In the genomic region with DNA sequence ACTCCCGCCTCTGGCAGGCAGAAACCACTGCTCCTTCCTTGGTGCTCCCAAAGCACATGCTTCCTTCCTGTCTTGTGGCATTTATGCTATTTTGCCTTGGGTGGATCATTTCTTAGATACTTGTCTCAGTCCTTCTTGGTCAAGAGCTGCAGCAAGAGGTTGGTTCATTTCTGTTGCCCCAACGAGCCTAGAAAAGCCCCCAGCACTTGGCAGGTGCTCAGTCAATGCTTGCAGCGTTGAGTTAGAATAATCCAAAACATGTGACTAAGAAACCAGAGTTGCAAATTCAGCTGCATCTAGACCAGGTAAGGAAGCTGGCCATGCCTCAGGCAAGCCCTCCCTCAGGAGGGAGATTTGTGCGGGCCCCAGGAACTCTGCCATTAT, we compare ENCODE assay signal across 20 cellular contexts. TPM values are rescaled to one million over a fixed set of nuclear protein-coding genes. Genes with fewer than 3 reads are reported as not detected.
DNase-seq lines count a peak whose midpoint lies in the region; FAIRE-seq and TF ChIP-seq lines count a peak whose summit lies in the region.
"Had no signal": no experiment of that assay in that cellular context is flagged by ENCODE, and none has a peak within 500 bp of the region (broad histone marks: within the 10 kb centered on the region; RNA-seq: fewer than 3 reads in every experiment).

No MANE protein-coding gene starts in this region.

- no peak for TF ChIP-seq CTCF in lower leg skin (IDR thresholded peaks at IDR 0.05)
- TF ChIP-seq CTCF in prostate gland (IDR thresholded peaks at IDR 0.05): no peak

- no peak for FAIRE-seq in GM19239 (lab: Jason Lieb, UNC)
- FAIRE-seq: GM12891 had no signal

- no peaks in the 10 kb centered on the region for H3K4me1 Mint-ChIP-seq in activated naive CD4-positive, alpha-beta T cell treated with anti-CD3 and anti-CD28 coated beads, Interleukin-2, amount 50 U/mL, for 24 hours
- H3K4me1 Mint-ChIP-seq in activated naive CD4-positive, alpha-beta T cell treated with anti-CD3 and anti-CD28 coated beads, Interleukin-2, amount 10 ng/mL, durations not matched to agents 7 days and 5 days: peaks cover 3% of the 10 kb centered on the region
- H3K4me1 Mint-ChIP-seq in IgD-negative memory B cell: peaks cover 3 to 10% (median 3%) of the 10 kb centered on the region in 3 donors

- H3K27me3 ChIP-seq in prostate gland (replicated peaks; ENCODE audit: insufficient read depth): no peaks in the 10 kb centered on the region

- H3K4me1 ChIP-seq in prostate gland (replicated peaks): peaks cover 7% of the 10 kb centered on the region

- intact Hi-C loops in lower leg skin (cut with DNase I; ENCODE audit: low total_unique reads) (no loop called here), prostate gland (cut with DNase I) (no loop called here)

- peak overlapping the region; percentile 38 for H3K27ac Mint-ChIP-seq in activated naive CD4-positive, alpha-beta T cell treated with anti-CD3 and anti-CD28 coated beads, Interleukin-2, amount 50 U/mL, for 24 hours
- no peak overlapping the region for H3K27ac Mint-ChIP-seq in activated naive CD4-positive, alpha-beta T cell treated with anti-CD3 and anti-CD28 coated beads, Interleukin-2, amount 10 ng/mL, durations not matched to agents 7 days and 5 days
- H3K27ac Mint-ChIP-seq in IgD-negative memory B cell: peak overlapping the region in 2 of 3 donors; percentile 47 to 59

- no peaks in the 10 kb centered on the region for H3K9me3 ChIP-seq in prostate gland

- no peaks in the 10 kb centered on the region for H3K27me3 Mint-ChIP-seq in activated naive CD4-positive, alpha-beta T cell treated with anti-CD3 and anti-CD28 coated beads, Interleukin-2, amount 50 U/mL, for 24 hours
- peaks cover 46% of the 10 kb centered on the region for H3K27me3 Mint-ChIP-seq in activated naive CD4-positive, alpha-beta T cell treated with anti-CD3 and anti-CD28 coated beads, Interleukin-2, amount 10 ng/mL, durations not matched to agents 7 days and 5 days
- no peaks in the 10 kb centered on the region for H3K27me3 Mint-ChIP-seq in IgD-negative memory B cell

- H3K27ac ChIP-seq in prostate gland: peak overlapping the region; percentile 13 to 65
- H3K27ac ChIP-seq: GM23248, RWPE1, SK-N-MC had no signal

- peaks cover 2% of the 10 kb centered on the region for H3K36me3 Mint-ChIP-seq in activated naive CD4-positive, alpha-beta T cell treated with anti-CD3 and anti-CD28 coated beads, Interleukin-2, amount 50 U/mL, for 24 hours
- H3K36me3 Mint-ChIP-seq in activated naive CD4-positive, alpha-beta T cell treated with anti-CD3 and anti-CD28 coated beads, Interleukin-2, amount 10 ng/mL, durations not matched to agents 7 days and 5 days: peaks cover 3% of the 10 kb centered on the region
- peaks cover 6% of the 10 kb centered on the region for H3K36me3 Mint-ChIP-seq in IgD-negative memory B cell

- CTCF ChIA-PET in activated naive CD4-positive, alpha-beta T cell treated with anti-CD3 and anti-CD28 coated beads, Interleukin-2, amount 10 ng/mL, durations not matched to agents 7 days and 5 days (lab: Charles Lee): interaction anchor here (1.3 kb wide), 1 partner anchor 28 kb away, joined by 3 read pairs; no protein-coding TSS in a partner anchor

- no peak for TF ChIP-seq POLR2A in lower leg skin (IDR thresholded peaks at IDR 0.05)
- TF ChIP-seq POLR2A in prostate gland (IDR thresholded peaks at IDR 0.05): no peak

- DNase-seq in activated naive CD4-positive, alpha-beta T cell treated with anti-CD3 and anti-CD28 coated beads, Interleukin-2, amount 10 ng/mL, durations not matched to agents 7 days and 5 days: no peak
- DNase-seq in lower leg skin (ENCODE audit: low spot score in 2 of 2): peak; percentile 3 to 32
- DNase-seq in prostate gland (ENCODE audit: low spot score): no peak
- no peak for DNase-seq in GM19239 (ENCODE audit: insufficient read length, low spot score)
- no peak for DNase-seq in D341Med (ENCODE audit: low spot score)
- DNase-seq in NCI-H748 (lab: John Stamatoyannopoulos, UW; ENCODE audit: unreplicated experiment): no peak
- DNase-seq: CD4-positive, CD25-positive, alpha-beta regulatory T cell; GM23248; HCEC 1CT; KG1; NCI-H1436 treated with DMSO at 0.1 percent for 48 hours; NCI-H1930; NCI-H2227 treated with DMSO at 0.1 percent for 48 hours; NCI-H510A; NCI-H748 treated with DMSO at 0.1 percent for 48 hours had no signal

- no peak overlapping the region for H3K4me3 Mint-ChIP-seq in activated naive CD4-positive, alpha-beta T cell treated with anti-CD3 and anti-CD28 coated beads, Interleukin-2, amount 50 U/mL, for 24 hours
- H3K4me3 Mint-ChIP-seq in activated naive CD4-positive, alpha-beta T cell treated with anti-CD3 and anti-CD28 coated beads, Interleukin-2, amount 10 ng/mL, durations not matched to agents 7 days and 5 days: no peak overlapping the region
- no peak overlapping the region for H3K4me3 Mint-ChIP-seq in IgD-negative memory B cell
- H3K4me3 Mint-ChIP-seq: CD4-positive, CD25-positive, alpha-beta regulatory T cell had no signal

- H3K9me3 Mint-ChIP-seq in activated naive CD4-positive, alpha-beta T cell treated with anti-CD3 and anti-CD28 coated beads, Interleukin-2, amount 50 U/mL, for 24 hours: peaks cover 8% of the 10 kb centered on the region
- H3K9me3 Mint-ChIP-seq in activated naive CD4-positive, alpha-beta T cell treated with anti-CD3 and anti-CD28 coated beads, Interleukin-2, amount 10 ng/mL, durations not matched to agents 7 days and 5 days: peaks cover 10% of the 10 kb centered on the region
- H3K9me3 Mint-ChIP-seq in IgD-negative memory B cell: peaks cover 0 to 8% (median 2%) of the 10 kb centered on the region in 3 donors

- H3K4me3 ChIP-seq in lower leg skin (ENCODE audit: low read depth, poor library complexity, severe bottlenecking) (no peak overlapping the region), prostate gland (no peak overlapping the region)
- H3K4me3 ChIP-seq: GM23248, SK-N-MC had no signal

- no peaks in the 10 kb centered on the region for H3K36me3 ChIP-seq in prostate gland

- 75 to 81% methylated on average over 4 of the region's 4 CpGs for WGBS in lower leg skin, 2 donors
- WGBS in prostate gland: 61% methylated on average over 4 of the region's 4 CpGs

RNA-seq across cellular contexts. Expression of gene TENT5C, which starts 42.4 kb away (rescaled TPM):
- polyA plus RNA-seq in IgD-negative memory B cell: 33.4 TPM
- total RNA-seq in lower leg skin (1 to 10 TPM; 1.9 to 4.3 (median 2.8) TPM), prostate gland (10 to 100 TPM; 23.1 to 28.7 TPM)
- total RNA-seq: GM23248 had no signal

Comparison
In these comparisons a context has a peak if more than half of its experiments do, and no peak if none do; other contexts are left out.
1. DNase-seq: peak in lower leg skin (2 of 2); none in activated naive CD4-positive, alpha-beta T cell treated with anti-CD3 and anti-CD28 coated beads, Interleukin-2, amount 10 ng/mL, durations not matched to agents 7 days and 5 days (single experiment), prostate gland (single experiment), GM19239 (single experiment), D341Med (single experiment) and NCI-H748 (single experiment).
2. RNA of gene TENT5C, which starts 42.4 kb away (total RNA-seq): 23.1 to 28.7 TPM in prostate gland; 1.9 to 4.3 TPM in lower leg skin; every median in the first group is over 4 times any median in the second.